ENCODE assay signal across 9 cellular contexts in the genomic region with DNA sequence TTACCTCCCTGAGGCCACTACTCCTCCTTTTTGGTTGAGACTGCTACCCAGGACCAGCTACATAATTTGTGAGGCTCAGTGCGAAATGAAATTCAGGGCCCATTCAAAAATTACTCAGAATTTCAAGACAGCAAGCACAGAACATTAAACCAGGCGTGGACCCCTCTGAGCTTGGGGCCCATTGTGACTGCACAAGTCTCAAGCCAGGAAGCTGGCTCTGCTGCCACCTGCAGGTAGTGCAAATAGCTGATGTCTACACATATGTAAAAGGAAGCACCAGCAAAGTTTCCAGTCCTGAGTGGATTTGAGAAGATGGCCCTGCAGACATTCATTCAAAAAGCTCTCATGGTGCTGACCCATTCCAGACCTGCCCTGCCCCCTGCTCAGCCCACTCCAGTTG.
DNase-seq lines count a peak whose midpoint lies in the region; ATAC-seq and TF ChIP-seq lines count a peak whose summit lies in the region.
"Had no signal": no experiment of that assay in that cellular context is flagged by ENCODE, and none has a peak within 500 bp of the region (broad histone marks: within the 10 kb centered on the region; RNA-seq: fewer than 3 reads in every experiment).

No MANE protein-coding gene starts in this region.

- peak; percentile 53 for TF ChIP-seq CTCF in BE2C (IDR thresholded peaks at IDR 0.05; ENCODE audit: low read depth, low read length)

- CTCF ChIA-PET in activated CD8-positive, alpha-beta memory T cell treated with anti-CD3 and anti-CD28 coated beads, Interleukin-2, amount 10 ng/mL, durations not matched to agents 7 days and 5 days (lab: Charles Lee) = interaction anchor here (1.5 kb wide), 1 partner anchor 15 kb away, joined by 4 read pairs; no protein-coding TSS in a partner anchor
- CTCF ChIA-PET in CD4-positive, alpha-beta memory T cell (lab: Charles Lee; ENCODE audit: partially characterized antibody) = no interaction called here

- ATAC-seq in GM18861 (IDR thresholded peaks at IDR 0.05; ENCODE audit: unreplicated experiment) = peak; percentile 45
- no peak for ATAC-seq in activated CD8-positive, alpha-beta memory T cell treated with anti-CD3 and anti-CD28 coated beads, Interleukin-2, amount 10 ng/mL, durations not matched to agents 7 days and 5 days
- ATAC-seq in HG02970 (IDR thresholded peaks at IDR 0.05; ENCODE audit: low FRiP score, unreplicated experiment) = no peak

- H3K36me3 Mint-ChIP-seq in activated CD8-positive, alpha-beta memory T cell treated with anti-CD3 and anti-CD28 coated beads, Interleukin-2, amount 10 ng/mL, durations not matched to agents 7 days and 5 days = no peaks in the 10 kb centered on the region
- H3K36me3 Mint-ChIP-seq in CD4-positive, alpha-beta memory T cell = no peaks in the 10 kb centered on the region

- no peak overlapping the region for H3K27ac ChIP-seq in CD4-positive, alpha-beta memory T cell (ENCODE audit: low read depth, low read length)
- H3K27ac ChIP-seq: thoracic aorta had no signal

- H3K27me3 Mint-ChIP-seq in activated CD8-positive, alpha-beta memory T cell treated with anti-CD3 and anti-CD28 coated beads, Interleukin-2, amount 10 ng/mL, durations not matched to agents 7 days and 5 days = peaks cover 3% of the 10 kb centered on the region
- H3K27me3 Mint-ChIP-seq in CD4-positive, alpha-beta memory T cell = peaks cover 0 to 5% of the 10 kb centered on the region in 2 donors

- no peak overlapping the region for H3K4me3 ChIP-seq in BE2C (ENCODE audit: low read depth, low read length)
- H3K4me3 ChIP-seq in CD4-positive, alpha-beta memory T cell (ENCODE audit: low read length in 2 of 2) = no peak overlapping the region
- H3K4me3 ChIP-seq: thoracic aorta had no signal

- H3K4me1 Mint-ChIP-seq in activated CD8-positive, alpha-beta memory T cell treated with anti-CD3 and anti-CD28 coated beads, Interleukin-2, amount 10 ng/mL, durations not matched to agents 7 days and 5 days = no peaks in the 10 kb centered on the region
- no peaks in the 10 kb centered on the region for H3K4me1 Mint-ChIP-seq in CD4-positive, alpha-beta memory T cell

- no peaks in the 10 kb centered on the region for H3K9me3 ChIP-seq in BE2C
- H3K9me3 ChIP-seq in CD4-positive, alpha-beta memory T cell (ENCODE audit: control insufficient read depth in 1 of 2, low read length in 2 of 2) = no peaks in the 10 kb centered on the region
- H3K9me3 ChIP-seq: thoracic aorta had no signal

- intact Hi-C loops in CD4-positive, alpha-beta memory T cell (cut with micrococcal nuclease) = no loop called here

- no peaks in the 10 kb centered on the region for H3K36me3 ChIP-seq in BE2C
- no peaks in the 10 kb centered on the region for H3K36me3 ChIP-seq in CD4-positive, alpha-beta memory T cell (ENCODE audit: insufficient read depth, low read length)
- H3K36me3 ChIP-seq: thoracic aorta had no signal

- H3K27me3 ChIP-seq in BE2C = no peaks in the 10 kb centered on the region
- H3K27me3 ChIP-seq in CD4-positive, alpha-beta memory T cell (ENCODE audit: insufficient read depth, low read length) = no peaks in the 10 kb centered on the region

- peak; percentile 40 for DNase-seq in BE2C
- peak; percentile 21 for DNase-seq in KG1 (lab: John Stamatoyannopoulos, UW)
- peak; percentile 51 for DNase-seq in activated CD8-positive, alpha-beta memory T cell treated with anti-CD3 and anti-CD28 coated beads, Interleukin-2, amount 10 ng/mL, durations not matched to agents 7 days and 5 days
- DNase-seq in kidney tubule cell (ENCODE audit: low spot score) = peak; percentile 40
- DNase-seq in CD4-positive, alpha-beta memory T cell = no peak
- no peak for DNase-seq in activated effector memory CD4-positive, alpha-beta T cell treated with Interleukin-2 at 50 U/mL for 16 hours

- H3K27ac Mint-ChIP-seq in activated CD8-positive, alpha-beta memory T cell treated with anti-CD3 and anti-CD28 coated beads, Interleukin-2, amount 10 ng/mL, durations not matched to agents 7 days and 5 days = no peak overlapping the region
- no peak overlapping the region for H3K27ac Mint-ChIP-seq in CD4-positive, alpha-beta memory T cell

- H3K9me3 Mint-ChIP-seq in activated CD8-positive, alpha-beta memory T cell treated with anti-CD3 and anti-CD28 coated beads, Interleukin-2, amount 10 ng/mL, durations not matched to agents 7 days and 5 days (ENCODE audit: low read depth) = no peaks in the 10 kb centered on the region
- H3K9me3 Mint-ChIP-seq in CD4-positive, alpha-beta memory T cell = peaks cover 0 to 5% (median 0%) of the 10 kb centered on the region in 8 donors

- POLR2A ChIA-PET in CD4-positive, alpha-beta memory T cell (lab: Charles Lee; ENCODE audit: partially characterized antibody) = no interaction called here

- H3K4me1 ChIP-seq in BE2C = no peaks in the 10 kb centered on the region
- no peaks in the 10 kb centered on the region for H3K4me1 ChIP-seq in CD4-positive, alpha-beta memory T cell (ENCODE audit: insufficient read depth, low read length)

- H3K4me3 Mint-ChIP-seq in activated CD8-positive, alpha-beta memory T cell treated with anti-CD3 and anti-CD28 coated beads, Interleukin-2, amount 10 ng/mL, durations not matched to agents 7 days and 5 days = no peak overlapping the region
- H3K4me3 Mint-ChIP-seq in CD4-positive, alpha-beta memory T cell = no peak overlapping the region

Comparison
In these comparisons a context has a peak if more than half of its experiments do, and no peak if none do; other contexts are left out.
1. DNase-seq: peak in BE2C (single experiment), KG1 (single experiment), activated CD8-positive, alpha-beta memory T cell treated with anti-CD3 and anti-CD28 coated beads, Interleukin-2, amount 10 ng/mL, durations not matched to agents 7 days and 5 days (single experiment) and kidney tubule cell (single experiment); none in CD4-positive, alpha-beta memory T cell (0 of 5) and activated effector memory CD4-positive, alpha-beta T cell treated with Interleukin-2 at 50 U/mL for 16 hours (single experiment).